8 cellular contexts compared by ENCODE assay signal in the genomic region with DNA sequence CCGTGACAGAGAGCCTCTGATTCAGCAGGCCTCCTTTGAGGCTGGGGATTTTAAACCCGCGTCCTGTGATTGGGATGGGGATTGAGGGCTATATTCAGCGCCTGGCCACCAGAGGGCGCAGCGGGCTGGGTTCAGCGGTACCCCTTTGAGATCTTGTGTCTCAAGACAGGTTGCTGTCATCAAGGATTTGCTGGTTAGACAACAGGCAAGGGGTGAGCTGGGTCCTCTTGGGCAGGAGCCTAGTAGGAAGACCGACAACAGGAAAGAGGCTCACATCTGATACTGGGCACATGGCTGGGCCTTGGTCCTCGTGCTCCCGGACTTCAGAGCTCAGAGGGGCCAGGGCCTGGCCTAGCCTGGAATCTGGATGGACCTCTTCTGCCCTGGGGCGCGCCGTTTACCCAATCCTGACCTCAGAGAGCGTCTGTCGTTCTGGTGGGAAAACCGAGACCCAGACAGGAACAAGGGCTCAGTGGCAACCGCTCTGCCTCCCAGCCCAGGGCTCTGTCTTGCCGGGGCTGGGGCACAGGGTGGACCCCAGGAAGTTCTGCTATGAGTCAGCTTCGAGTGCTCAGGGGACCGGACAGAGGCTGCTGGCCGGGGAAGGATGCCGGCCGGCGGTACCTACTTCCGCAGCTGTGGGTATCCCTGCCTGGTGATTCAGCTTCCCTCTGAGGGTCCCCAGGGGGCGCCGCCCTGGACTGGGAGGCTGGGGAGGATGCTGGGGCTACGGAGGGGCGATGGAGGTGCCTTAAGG. TPM values are rescaled to one million over a fixed set of nuclear protein-coding genes. Genes with fewer than 3 reads are reported as not detected.
A peak's percentile ranks its signal among the peaks of the same experiment; 100 is the strongest.
DNase-seq lines count a peak whose midpoint lies in the region; ATAC-seq and TF ChIP-seq lines count a peak whose summit lies in the region.

No MANE protein-coding gene starts in this region.

- H3K4me3 Mint-ChIP-seq in activated CD4-positive, alpha-beta T cell treated with anti-CD3 and anti-CD28 coated beads for 36 hours: peak overlapping the region; percentile 75
- H3K4me3 Mint-ChIP-seq in chondrocyte (ENCODE audit: unreplicated experiment): peak overlapping the region; percentile 85

- DNase-seq in AML-193 (lab: John Stamatoyannopoulos, UW) (peak; percentile 52 to 80), NCI-H460 (ENCODE audit: extremely low read depth, low read depth) (peak; percentile 76), chondrocyte (ENCODE audit: low spot score) (no peak), left colon (peak; percentile 77 to 88)
- peak; percentile 95 for DNase-seq in activated CD4-positive, alpha-beta T cell treated with anti-CD3 and anti-CD28 coated beads for 36 hours
- DNase-seq in stimulated activated CD4-positive, alpha-beta T cell treated with anti-CD3 and anti-CD28 coated beads, Interleukin-1b, Interleukin-23, amount 100 ng/mL, for 24 hours (ENCODE audit: low read depth in 4 of 4, low spot score in 1 of 4): peak; percentile 83 to 90 (median 88)

- TF ChIP-seq CTCF in chondrocyte (IDR thresholded peaks at IDR 0.05): peak; percentile 96

- no peaks in the 10 kb centered on the region for H3K27me3 Mint-ChIP-seq in activated CD4-positive, alpha-beta T cell treated with anti-CD3 and anti-CD28 coated beads for 36 hours
- no peaks in the 10 kb centered on the region for H3K27me3 Mint-ChIP-seq in chondrocyte (ENCODE audit: low read depth)

- intact Hi-C loops in activated CD4-positive, alpha-beta T cell treated with anti-CD3 and anti-CD28 coated beads for 36 hours (cut with DNase I, micrococcal nuclease): loop anchor here (1.0 to 5.0 kb wide), 12 partner anchors 10 to 653 kb away; a partner anchor contains a TSS
- intact Hi-C loops in left colon (cut with DNase I, micrococcal nuclease): loop anchor here in 1 of 2 donors (5.0 to 10.0 kb wide), 2 partner anchors 123 to 280 kb away; no protein-coding TSS in a partner anchor

- POLR2A ChIA-PET in activated CD4-positive, alpha-beta T cell treated with anti-CD3 and anti-CD28 coated beads for 36 hours (lab: Charles Lee): interaction anchor here (0.6 to 1.4 kb wide), 3 partner anchors 109 to 489 kb away, joined by 3 to 8 read pairs (median 3); no protein-coding TSS in a partner anchor

- peak; percentile 46 for ATAC-seq in GM19023 (IDR thresholded peaks at IDR 0.05; ENCODE audit: unreplicated experiment)
- peak; percentile 45 for ATAC-seq in HG03280 (IDR thresholded peaks at IDR 0.05; ENCODE audit: unreplicated experiment)
- peak; percentile 77 for ATAC-seq in activated CD4-positive, alpha-beta T cell treated with anti-CD3 and anti-CD28 coated beads for 36 hours
- peak; percentile 67 for ATAC-seq in left colon

- peaks cover 4% of the 10 kb centered on the region for H3K9me3 Mint-ChIP-seq in activated CD4-positive, alpha-beta T cell treated with anti-CD3 and anti-CD28 coated beads for 36 hours (ENCODE audit: low read depth)
- H3K9me3 Mint-ChIP-seq in chondrocyte (ENCODE audit: low read depth): no peaks in the 10 kb centered on the region

- H3K36me3 Mint-ChIP-seq in activated CD4-positive, alpha-beta T cell treated with anti-CD3 and anti-CD28 coated beads for 36 hours (ENCODE audit: low read depth): peaks cover 7% of the 10 kb centered on the region
- H3K36me3 Mint-ChIP-seq in chondrocyte (ENCODE audit: low read depth): no peaks in the 10 kb centered on the region

- CTCF ChIA-PET in activated CD4-positive, alpha-beta T cell treated with anti-CD3 and anti-CD28 coated beads for 36 hours (lab: Charles Lee): interaction anchor here (0.5 to 7.0 kb wide), 34 partner anchors 9 to 591 kb away, joined by 3 to 97 read pairs (median 5); a partner anchor contains a TSS

- peaks cover 22% of the 10 kb centered on the region for H3K4me1 Mint-ChIP-seq in activated CD4-positive, alpha-beta T cell treated with anti-CD3 and anti-CD28 coated beads for 36 hours
- H3K4me1 Mint-ChIP-seq in chondrocyte (ENCODE audit: low read depth): peaks cover 26% of the 10 kb centered on the region

- H3K27ac Mint-ChIP-seq in activated CD4-positive, alpha-beta T cell treated with anti-CD3 and anti-CD28 coated beads for 36 hours: peak overlapping the region; percentile 84
- H3K27ac Mint-ChIP-seq in chondrocyte (ENCODE audit: unreplicated experiment): peak overlapping the region; percentile 90

RNA-seq across cellular contexts. Expression of a gene that starts 0.9 kb away (rescaled TPM):
- 5.6 and 7.0 TPM in 2 replicates for total RNA-seq in NCI-H460 (2014; rRNA removed; shearing (Covaris generic))
- polyA plus RNA-seq in NCI-H460 (2014; cell fraction: nucleus; rRNA removed): 2.6 and 12.4 TPM in 2 replicates
- total RNA-seq in activated CD4-positive, alpha-beta T cell treated with anti-CD3 and anti-CD28 coated beads for 36 hours: 1 to 10 TPM; 3.6 to 4.3 TPM
- 5.3 to 7.9 TPM (median 7.6 TPM) in 3 replicates for total RNA-seq in chondrocyte
- 1 to 10 TPM; 8.3 to 9.9 TPM for total RNA-seq in left colon

RNA-seq across cellular contexts. Expression of a gene that starts 27.7 kb away (rescaled TPM):
- 2.1 and 3.0 TPM in 2 replicates for total RNA-seq in NCI-H460 (2014; rRNA removed; shearing (Covaris generic))
- 1.1 and 2.7 TPM in 2 replicates for polyA plus RNA-seq in NCI-H460 (2014; cell fraction: nucleus; rRNA removed)
- total RNA-seq in activated CD4-positive, alpha-beta T cell treated with anti-CD3 and anti-CD28 coated beads for 36 hours: under 1 TPM; 0.12 to 0.32 TPM
- total RNA-seq in chondrocyte (10.4 to 14.9 TPM (median 11.5 TPM) in 3 replicates), left colon (10 to 100 TPM; 29.4 to 58.2 TPM)

RNA-seq across cellular contexts. Expression of a gene that starts 33.0 kb away (rescaled TPM):
- 5.0 and 6.7 TPM in 2 replicates for total RNA-seq in NCI-H460 (2014; rRNA removed; shearing (Covaris generic))
- 2.8 and 7.0 TPM in 2 replicates for polyA plus RNA-seq in NCI-H460 (2014; cell fraction: nucleus; rRNA removed)
- total RNA-seq in activated CD4-positive, alpha-beta T cell treated with anti-CD3 and anti-CD28 coated beads for 36 hours: 1 to 10 TPM; 7.8 to 8.5 TPM
- total RNA-seq in chondrocyte (7.6 to 9.4 TPM (median 9.0 TPM) in 3 replicates), left colon (10 to 100 TPM; 15.3 to 18.1 TPM)

RNA-seq across cellular contexts. Expression of a gene that starts 42.9 kb away (rescaled TPM):
- 92.1 and 106 TPM in 2 replicates for total RNA-seq in NCI-H460 (2014; rRNA removed; shearing (Covaris generic))
- 92.9 and 97.1 TPM in 2 replicates for polyA plus RNA-seq in NCI-H460 (2014; cell fraction: nucleus; rRNA removed)
- total RNA-seq in activated CD4-positive, alpha-beta T cell treated with anti-CD3 and anti-CD28 coated beads for 36 hours: 100 to 1,000 TPM; 134 to 137 TPM
- total RNA-seq in chondrocyte (53.6 to 61.7 TPM (median 56.4 TPM) in 3 replicates), left colon (10 to 100 TPM; 36.4 to 48.3 TPM)
